Comparison of ENCODE assay signal across 24 cellular contexts in genomic region chr17:28689011-28689410, GRCh38. TPM values are rescaled to one million over a fixed set of nuclear protein-coding genes. Genes with fewer than 3 reads are reported as not detected.
DNase-seq lines count a peak whose midpoint lies in the region; ATAC-seq, FAIRE-seq and TF ChIP-seq lines count a peak whose summit lies in the region.
"Had no signal": no experiment of that assay in that cellular context is flagged by ENCODE, and none has a peak within 500 bp of the region (broad histone marks: within the 10 kb centered on the region; RNA-seq: fewer than 3 reads in every experiment).

No MANE protein-coding gene starts in this region.

- no peaks in the 10 kb centered on the region for H3K4me1 Mint-ChIP-seq in activated naive CD4-positive, alpha-beta T cell treated with anti-CD3 and anti-CD28 coated beads, Interleukin-2, amount 10 ng/mL, durations not matched to agents 7 days and 5 days
- no peaks in the 10 kb centered on the region for H3K4me1 Mint-ChIP-seq in nephron progenitor cell
- H3K4me1 Mint-ChIP-seq: B cell had no signal

- no peak for TF ChIP-seq RAD21 in K562 (CRISPR knock-in tag; conservative IDR thresholded peaks at IDR 0.05 in 1 of 2, IDR thresholded peaks at IDR 0.05 in 1 of 2)

- ATAC-seq in K562: no peak
- ATAC-seq: A549; CD8-positive, alpha-beta T cell; GM12878 had no signal

- H3K27ac Mint-ChIP-seq in activated naive CD4-positive, alpha-beta T cell treated with anti-CD3 and anti-CD28 coated beads, Interleukin-2, amount 10 ng/mL, durations not matched to agents 7 days and 5 days: peak overlapping the region; percentile 45
- no peak overlapping the region for H3K27ac Mint-ChIP-seq in nephron progenitor cell
- H3K27ac Mint-ChIP-seq: B cell; CD4-positive, alpha-beta T cell; CD8-positive, alpha-beta T cell had no signal

- no peak overlapping the region for H3K4me3 Mint-ChIP-seq in activated naive CD4-positive, alpha-beta T cell treated with anti-CD3 and anti-CD28 coated beads, Interleukin-2, amount 10 ng/mL, durations not matched to agents 7 days and 5 days
- H3K4me3 Mint-ChIP-seq in nephron progenitor cell: no peak overlapping the region
- H3K4me3 Mint-ChIP-seq: B cell; CD4-positive, alpha-beta T cell; CD8-positive, alpha-beta T cell had no signal

- H3K9me3 Mint-ChIP-seq in activated naive CD4-positive, alpha-beta T cell treated with anti-CD3 and anti-CD28 coated beads, Interleukin-2, amount 10 ng/mL, durations not matched to agents 7 days and 5 days: no peaks in the 10 kb centered on the region
- H3K9me3 Mint-ChIP-seq in nephron progenitor cell: no peaks in the 10 kb centered on the region
- H3K9me3 Mint-ChIP-seq: CD4-positive, alpha-beta T cell; CD8-positive, alpha-beta T cell had no signal

- no peak for TF ChIP-seq EP300 in K562 (IDR thresholded peaks at IDR 0.05; ENCODE audit: low read length)

- no peak overlapping the region for H3K4me2 ChIP-seq in K562 (ENCODE audit: insufficient read depth, low read length)
- H3K4me2 ChIP-seq: A549; BLaER1 treated with 17β-estradiol and CSF1 and Interleukin-3, amounts not matched to agents 10 nM and 100 nM had no signal

- H3K36me3 ChIP-seq in K562 (ENCODE audit: control insufficient read depth, insufficient read depth, low read length): peaks cover 93% of the 10 kb centered on the region

- H3K9ac ChIP-seq in K562 (ENCODE audit: insufficient read depth in 1 of 2, low read depth in 2 of 2, low read length in 2 of 2): no peak overlapping the region
- H3K9ac ChIP-seq: BLaER1 treated with 17β-estradiol and CSF1 and Interleukin-3, amounts not matched to agents 10 nM and 100 nM had no signal

- no peak for TF ChIP-seq POLR2A in K562 (conservative IDR thresholded peaks at IDR 0.05)

- H4K20me1 ChIP-seq in K562 (replicated peaks; ENCODE audit: control insufficient read depth, insufficient read depth, low read length): no peaks in the 10 kb centered on the region

- H3K27ac ChIP-seq in K562 (ENCODE audit: extremely low read depth, low read depth, low read length): no peak overlapping the region
- H3K27ac ChIP-seq: A549; BLaER1 treated with 17β-estradiol and CSF1 and Interleukin-3, amounts not matched to agents 10 nM and 100 nM; C4-2B had no signal

- no peak overlapping the region for H3K4me3 ChIP-seq in K562
- H3K4me3 ChIP-seq: A549; BLaER1 treated with 17β-estradiol and CSF1 and Interleukin-3, amounts not matched to agents 10 nM and 100 nM; GM12878 had no signal

- no peaks in the 10 kb centered on the region for H3K4me1 ChIP-seq in K562 (replicated peaks in 1 of 2; ENCODE audit: control insufficient read depth in 2 of 2, insufficient read depth in 2 of 2, low read length in 2 of 2)
- H3K4me1 ChIP-seq: A549, Caco-2 had no signal

- peaks cover 72% of the 10 kb centered on the region for H3K36me3 Mint-ChIP-seq in activated naive CD4-positive, alpha-beta T cell treated with anti-CD3 and anti-CD28 coated beads, Interleukin-2, amount 10 ng/mL, durations not matched to agents 7 days and 5 days
- peaks cover 81% of the 10 kb centered on the region for H3K36me3 Mint-ChIP-seq in nephron progenitor cell (ENCODE audit: low read depth)

- H3K79me2 ChIP-seq in K562 (ENCODE audit: control insufficient read depth, insufficient read depth, low read length): no peaks in the 10 kb centered on the region

- POLR2A ChIA-PET in K562 (lab: Yijun Ruan, JAX): interaction anchor here (0.5 to 2.8 kb wide), 8 partner anchors 11 to 759 kb away, joined by 3 to 14 read pairs (median 4); partner anchors contain the start of gene PROCA1

- in situ Hi-C loops in K562 (cut with MboI): no loop called here

- H3K27me3 ChIP-seq in K562 (ENCODE audit: control insufficient read depth in 2 of 2, insufficient read depth in 2 of 2, low read length in 2 of 2): no peaks in the 10 kb centered on the region
- H3K27me3 ChIP-seq: BLaER1 treated with 17β-estradiol and CSF1 and Interleukin-3, amounts not matched to agents 10 nM and 100 nM had no signal

- FAIRE-seq in K562 (lab: Jason Lieb, UNC): no peak
- FAIRE-seq: A549, GM12878, GM12892, GM18507 had no signal

- no peaks in the 10 kb centered on the region for H3K27me3 Mint-ChIP-seq in activated naive CD4-positive, alpha-beta T cell treated with anti-CD3 and anti-CD28 coated beads, Interleukin-2, amount 10 ng/mL, durations not matched to agents 7 days and 5 days
- H3K27me3 Mint-ChIP-seq in nephron progenitor cell (ENCODE audit: low read depth, poor library complexity): no peaks in the 10 kb centered on the region
- H3K27me3 Mint-ChIP-seq: B cell; CD4-positive, alpha-beta T cell had no signal

- DNase-seq in activated naive CD4-positive, alpha-beta T cell treated with anti-CD3 and anti-CD28 coated beads, Interleukin-2, amount 10 ng/mL, durations not matched to agents 7 days and 5 days: no peak
- no peak for DNase-seq in activated naive CD4-positive, alpha-beta T cell treated with Interleukin-2 at 50 U/mL for 16 hours
- no peak for DNase-seq in K562 (ENCODE audit: extremely low read depth in 1 of 4, low spot score in 3 of 4)
- no peak for DNase-seq in D341Med (ENCODE audit: low spot score)
- no peak for DNase-seq in nephron progenitor cell
- DNase-seq: AML-193; Caco-2; Calu3; CD4-positive, alpha-beta T cell; CD8-positive, alpha-beta T cell; DMS 273 treated with DMSO at 0.1 percent for 48 hours; DMS153; DMS53; DMS79; DND-41; EL; GDM1 had no signal

- TF ChIP-seq CTCF in K562 (IDR thresholded peaks at IDR 0.05 in 2 of 3, conservative IDR thresholded peaks at IDR 0.05 in 1 of 3; ENCODE audit: insufficient read depth in 2 of 3, low read depth in 1 of 3, low read length in 3 of 3): no peak
- TF ChIP-seq CTCF in nephron progenitor cell (IDR thresholded peaks at IDR 0.05): no peak

- intact Hi-C loops in K562 (cut with micrococcal nuclease): no loop called here

- WGBS in K562 (ENCODE audit: insufficient coverage, low coverage, missing lambda C conversion rate): 88% methylated on average over 3 of the region's 3 CpGs

- H3K9me3 ChIP-seq in K562 (replicated peaks; ENCODE audit: control insufficient read depth, insufficient read depth, low read depth, low read length): no peaks in the 10 kb centered on the region
- H3K9me3 ChIP-seq: A549; BLaER1 treated with 17β-estradiol and CSF1 and Interleukin-3, amounts not matched to agents 10 nM and 100 nM; Caco-2 had no signal

- no peak overlapping the region for H2AFZ ChIP-seq in K562 (ENCODE audit: low read depth, low read length)

- BruUV-seq in K562 (replicated peaks; lab: Mats Ljungman, UMichigan): no TSS peak

- CTCF ChIA-PET in activated naive CD4-positive, alpha-beta T cell treated with anti-CD3 and anti-CD28 coated beads, Interleukin-2, amount 10 ng/mL, durations not matched to agents 7 days and 5 days (lab: Charles Lee): interaction anchor here (0.5 to 2.1 kb wide), 5 partner anchors 14 to 179 kb away, joined by 3 to 6 read pairs (median 3); partner anchors contain the start of gene RSKR
- CTCF ChIA-PET in K562 (lab: Yijun Ruan, JAX; ENCODE audit: low intra/inter-chr PET ratio): no interaction called here

- H3K9me1 ChIP-seq in K562 (ENCODE audit: control insufficient read depth, insufficient read depth, low read length): no peaks in the 10 kb centered on the region

RNA-seq across cellular contexts. Expression of gene PROCA1, which starts 22.7 kb away (rescaled TPM):
- 25.9 and 39.2 TPM in 2 replicates for total RNA-seq in K562 (2011; cell fraction: chromatin; rRNA removed; ENCODE audit: low replicate concordance)
- 26.1 and 28.0 TPM in 2 replicates for total RNA-seq in K562 (2011; cell fraction: nucleolus; rRNA removed)
- total RNA-seq in K562 (2011; cell fraction: nucleoplasm; rRNA removed): 25.2 and 29.9 TPM in 2 replicates
- total RNA-seq in K562 (2014; rRNA removed): 5.9 and 6.6 TPM in 2 replicates
- 2.7 and 2.9 TPM in 2 replicates for total RNA-seq in K562 (2014; rRNA removed; fragmentation: Illumina TruSeq; extraction: Trizol)
- total RNA-seq in K562 (2015; rRNA removed; fragmentation: Illumina TruSeq; extraction: Trizol): 4.7 and 5.4 TPM in 2 replicates
- total RNA-seq in K562 (2021): 5.3 and 5.6 TPM in 2 replicates
- polyA plus RNA-seq in K562 (2011; rRNA removed): 7.0 and 7.3 TPM in 2 replicates
- polyA plus RNA-seq in K562 (2011; cell fraction: cytosol; rRNA removed): 5.1 and 6.1 TPM in 2 replicates
- 28.0 and 51.9 TPM in 2 replicates for polyA plus RNA-seq in K562 (2011; cell fraction: nucleus; rRNA removed)
- polyA plus RNA-seq in K562 (2012): 5.9 and 11.2 TPM in 2 replicates
- polyA plus RNA-seq in K562 (2014; fragmentation: Illumina TruSeq; extraction: Trizol): 5.4 and 6.7 TPM in 2 replicates
- 1 to 10 TPM in 1 of 2 experiments, under 1 TPM in 1; 0.78 to 1.3 TPM for polyA plus RNA-seq in K562 (2014; fragmentation: Nextera tagmentation; extraction: Ambion mirVana)
- polyA plus RNA-seq in K562 (2014; rRNA removed): 13.1 and 16.2 TPM in 2 replicates
- 2.1 and 3.2 TPM in 2 replicates for polyA minus RNA-seq in K562 (2011; rRNA and poly(A)+ RNA removed)
- 1.0 and 3.0 TPM in 2 replicates for polyA minus RNA-seq in K562 (2011; cell fraction: cytosol; rRNA and poly(A)+ RNA removed)
- 5.7 and 7.2 TPM in 2 replicates for polyA minus RNA-seq in K562 (2011; cell fraction: nucleus; rRNA and poly(A)+ RNA removed)

RNA-seq across cellular contexts. Expression of gene SUPT6H, which starts 27.0 kb away (rescaled TPM):
- 349 and 431 TPM in 2 replicates for total RNA-seq in K562 (2011; cell fraction: chromatin; rRNA removed; ENCODE audit: low replicate concordance)
- total RNA-seq in K562 (2011; cell fraction: nucleolus; rRNA removed): 169 and 172 TPM in 2 replicates
- 213 and 276 TPM in 2 replicates for total RNA-seq in K562 (2011; cell fraction: nucleoplasm; rRNA removed)
- 58.1 and 80.4 TPM in 2 replicates for total RNA-seq in K562 (2014; rRNA removed)
- 44.4 and 48.2 TPM in 2 replicates for total RNA-seq in K562 (2014; rRNA removed; fragmentation: Illumina TruSeq; extraction: Trizol)
- 49.2 and 49.8 TPM in 2 replicates for total RNA-seq in K562 (2015; rRNA removed; fragmentation: Illumina TruSeq; extraction: Trizol)
- 67.9 and 77.7 TPM in 2 replicates for total RNA-seq in K562 (2021)
- 34.8 and 35.8 TPM in 2 replicates for polyA plus RNA-seq in K562 (2011; rRNA removed)
- 18.9 and 30.4 TPM in 2 replicates for polyA plus RNA-seq in K562 (2011; cell fraction: cytosol; rRNA removed)
- 56.9 and 99.5 TPM in 2 replicates for polyA plus RNA-seq in K562 (2011; cell fraction: nucleus; rRNA removed)
- 56.6 and 60.6 TPM in 2 replicates for polyA plus RNA-seq in K562 (2012)
- polyA plus RNA-seq in K562 (2014; fragmentation: Illumina TruSeq; extraction: Trizol): 68.5 and 68.9 TPM in 2 replicates
- 1 to 10 TPM; 1.7 to 3.3 TPM for polyA plus RNA-seq in K562 (2014; fragmentation: Nextera tagmentation; extraction: Ambion mirVana)
- polyA plus RNA-seq in K562 (2014; rRNA removed): 47.8 and 57.3 TPM in 2 replicates
- 75.6 and 88.1 TPM in 2 replicates for polyA minus RNA-seq in K562 (2011; rRNA and poly(A)+ RNA removed)
- polyA minus RNA-seq in K562 (2011; cell fraction: cytosol; rRNA and poly(A)+ RNA removed): 39.8 and 62.6 TPM in 2 replicates
- polyA minus RNA-seq in K562 (2011; cell fraction: nucleus; rRNA and poly(A)+ RNA removed): 59.1 and 61.9 TPM in 2 replicates

RNA-seq across cellular contexts. Expression of gene SDF2, which starts 27.3 kb away (rescaled TPM):
- 97.5 and 114 TPM in 2 replicates for total RNA-seq in K562 (2011; cell fraction: chromatin; rRNA removed; ENCODE audit: low replicate concordance)
- 81.0 and 84.6 TPM in 2 replicates for total RNA-seq in K562 (2011; cell fraction: nucleolus; rRNA removed)
- total RNA-seq in K562 (2011; cell fraction: nucleoplasm; rRNA removed): 98.7 and 130 TPM in 2 replicates
- total RNA-seq in K562 (2014; rRNA removed) (41.2 and 46.7 TPM in 2 replicates), K562 (2014; rRNA removed; fragmentation: Illumina TruSeq; extraction: Trizol) (62.7 and 64.0 TPM in 2 replicates), K562 (2015; rRNA removed; fragmentation: Illumina TruSeq; extraction: Trizol) (50.2 and 51.6 TPM in 2 replicates), K562 (2021) (45.7 and 50.0 TPM in 2 replicates)
- polyA plus RNA-seq in K562 (2011; rRNA removed) (56.1 and 77.2 TPM in 2 replicates), K562 (2014; fragmentation: Illumina TruSeq; extraction: Trizol) (62.1 and 67.0 TPM in 2 replicates), K562 (2014; fragmentation: Nextera tagmentation; extraction: Ambion mirVana) (100 to 1,000 TPM; 116 to 132 TPM), K562 (2014; rRNA removed) (60.8 and 65.6 TPM in 2 replicates)
- 62.2 and 71.5 TPM in 2 replicates for polyA plus RNA-seq in K562 (2011; cell fraction: cytosol; rRNA removed)
- polyA plus RNA-seq in K562 (2011; cell fraction: nucleus; rRNA removed): 39.9 and 51.1 TPM in 2 replicates
- 54.9 and 62.2 TPM in 2 replicates for polyA plus RNA-seq in K562 (2012)
- polyA minus RNA-seq in K562 (2011; rRNA and poly(A)+ RNA removed): 41.3 and 62.3 TPM in 2 replicates
- polyA minus RNA-seq in K562 (2011; cell fraction: cytosol; rRNA and poly(A)+ RNA removed): 15.9 and 31.3 TPM in 2 replicates
- polyA minus RNA-seq in K562 (2011; cell fraction: nucleus; rRNA and poly(A)+ RNA removed): 11.8 and 15.2 TPM in 2 replicates

RNA-seq across cellular contexts. Expression of gene RAB34, which starts 28.7 kb away (rescaled TPM):
- 3.0 and 5.4 TPM in 2 replicates for total RNA-seq in K562 (2011; cell fraction: chromatin; rRNA removed; ENCODE audit: low replicate concordance)
- 1.2 and 2.6 TPM in 2 replicates for total RNA-seq in K562 (2011; cell fraction: nucleolus; rRNA removed)
- total RNA-seq in K562 (2011; cell fraction: nucleoplasm; rRNA removed): 2.2 and 3.7 TPM in 2 replicates
- total RNA-seq in K562 (2014; rRNA removed) (0.37 and 3.8 TPM in 2 replicates), K562 (2014; rRNA removed; fragmentation: Illumina TruSeq; extraction: Trizol) (0.29 and 0.47 TPM in 2 replicates), K562 (2015; rRNA removed; fragmentation: Illumina TruSeq; extraction: Trizol) (0.18 and 0.26 TPM in 2 replicates), K562 (2021) (0.92 and 2.1 TPM in 2 replicates)
- polyA plus RNA-seq in K562 (2011; rRNA removed) (0.60 and 0.81 TPM in 2 replicates), K562 (2014; fragmentation: Illumina TruSeq; extraction: Trizol) (0.19 TPM in 1 of 2 replicates, not detected in the other), K562 (2014; fragmentation: Nextera tagmentation; extraction: Ambion mirVana) (under 1 TPM in 1 of 2 experiments, not detected in 1; 0.07 TPM), K562 (2014; rRNA removed) (0.44 and 1.0 TPM in 2 replicates)
- 0.45 and 0.53 TPM in 2 replicates for polyA plus RNA-seq in K562 (2011; cell fraction: cytosol; rRNA removed)
- 1.3 and 3.1 TPM in 2 replicates for polyA plus RNA-seq in K562 (2011; cell fraction: nucleus; rRNA removed)
- polyA plus RNA-seq in K562 (2012): 0.10 and 0.36 TPM in 2 replicates
- not detected in 2 replicates for polyA minus RNA-seq in K562 (2011; rRNA and poly(A)+ RNA removed)
- 3.1 TPM in 1 of 2 replicates, not detected in the other for polyA minus RNA-seq in K562 (2011; cell fraction: cytosol; rRNA and poly(A)+ RNA removed)
- 0.81 and 1.3 TPM in 2 replicates for polyA minus RNA-seq in K562 (2011; cell fraction: nucleus; rRNA and poly(A)+ RNA removed)

RNA-seq across cellular contexts. Expression of gene RPL23A, which starts 30.8 kb away (rescaled TPM):
- 434 and 501 TPM in 2 replicates for total RNA-seq in K562 (2011; cell fraction: chromatin; rRNA removed; ENCODE audit: low replicate concordance)
- 468 and 553 TPM in 2 replicates for total RNA-seq in K562 (2011; cell fraction: nucleolus; rRNA removed)
- total RNA-seq in K562 (2011; cell fraction: nucleoplasm; rRNA removed): 654 and 1,193 TPM in 2 replicates
- total RNA-seq in K562 (2014; rRNA removed): 1,152 and 1,205 TPM in 2 replicates
- 2,395 and 2,469 TPM in 2 replicates for total RNA-seq in K562 (2014; rRNA removed; fragmentation: Illumina TruSeq; extraction: Trizol)
- 1,764 and 1,818 TPM in 2 replicates for total RNA-seq in K562 (2015; rRNA removed; fragmentation: Illumina TruSeq; extraction: Trizol)
- 2,532 and 2,839 TPM in 2 replicates for total RNA-seq in K562 (2021)
- 2,188 and 2,272 TPM in 2 replicates for polyA plus RNA-seq in K562 (2011; rRNA removed)
- 483 and 1,010 TPM in 2 replicates for polyA plus RNA-seq in K562 (2011; cell fraction: cytosol; rRNA removed)
- polyA plus RNA-seq in K562 (2011; cell fraction: nucleus; rRNA removed): 376 and 671 TPM in 2 replicates
- polyA plus RNA-seq in K562 (2012): 2,873 and 3,044 TPM in 2 replicates
- polyA plus RNA-seq in K562 (2014; fragmentation: Illumina TruSeq; extraction: Trizol): 1,539 and 1,550 TPM in 2 replicates
- 1,000 to 10,000 TPM; 6,705 to 7,115 TPM for polyA plus RNA-seq in K562 (2014; fragmentation: Nextera tagmentation; extraction: Ambion mirVana)
- polyA plus RNA-seq in K562 (2014; rRNA removed): 1,016 and 1,176 TPM in 2 replicates
- polyA minus RNA-seq in K562 (2011; rRNA and poly(A)+ RNA removed): 3,418 and 5,037 TPM in 2 replicates
- polyA minus RNA-seq in K562 (2011; cell fraction: cytosol; rRNA and poly(A)+ RNA removed): 735 and 1,003 TPM in 2 replicates
- 214 and 406 TPM in 2 replicates for polyA minus RNA-seq in K562 (2011; cell fraction: nucleus; rRNA and poly(A)+ RNA removed)
